Comparison of ENCODE assay signal across 28 cellular contexts in genomic region chr18:1458547-1458946, GRCh38.
"Had no signal": no experiment of that assay in that cellular context is flagged by ENCODE, and none has a peak within 500 bp of the region (broad histone marks: within the 10 kb centered on the region; RNA-seq: fewer than 3 reads in every experiment).

No MANE protein-coding gene starts in this region.

- H3K27ac ChIP-seq: colonic mucosa, coronary artery, dorsolateral prefrontal cortex, epithelial cell of prostate, esophagus muscularis mucosa, esophagus squamous epithelium, foreskin keratinocyte, gastrocnemius medialis, gastroesophageal sphincter, heart left ventricle, heart right ventricle had no signal

- H3K9me3 ChIP-seq: colonic mucosa, esophagus squamous epithelium, gastrocnemius medialis had no signal

- H3K4me3 ChIP-seq: colonic mucosa, coronary artery, dorsolateral prefrontal cortex, esophagus muscularis mucosa, esophagus squamous epithelium, gastrocnemius medialis, gastroesophageal sphincter, heart left ventricle, heart right ventricle had no signal

- H3K4me3 Mint-ChIP-seq: dendritic cell treated with granulocyte-macrophage colony-stimulating factor and Interleukin-4, amounts not matched to agents 40 ng/mL and 50 ng/mL, for 4 days; effector memory CD8-positive, alpha-beta T cell; endodermal cell had no signal

- ATAC-seq: effector memory CD8-positive, alpha-beta T cell; esophagus mucosa; foreskin keratinocyte; gastrocnemius medialis; gastroesophageal sphincter; heart left ventricle; heart right ventricle had no signal

- H3K4me1 Mint-ChIP-seq: endodermal cell had no signal

- H3K36me3 ChIP-seq: colonic mucosa, esophagus muscularis mucosa, esophagus squamous epithelium, gastrocnemius medialis, gastroesophageal sphincter, heart left ventricle, heart right ventricle had no signal

- DNase-seq: colonic mucosa; cortex of kidney; dermis blood vessel endothelial cell; dorsolateral prefrontal cortex; effector CD4-positive, alpha-beta T cell; effector CD8-positive, alpha-beta T cell; effector memory CD4-positive, alpha-beta T cell; effector memory CD8-positive, alpha-beta T cell; endodermal cell; erythroblast; esophagus squamous epithelium; foreskin fibroblast; foreskin keratinocyte; foreskin melanocyte; gastrocnemius medialis; glutamatergic neuron; head of caudate nucleus; heart left ventricle; heart right ventricle had no signal

- H3K27ac Mint-ChIP-seq: dendritic cell treated with granulocyte-macrophage colony-stimulating factor and Interleukin-4, amounts not matched to agents 40 ng/mL and 50 ng/mL, for 4 days; effector memory CD8-positive, alpha-beta T cell; endodermal cell had no signal

- H3K4me1 ChIP-seq: colonic mucosa, esophagus muscularis mucosa, esophagus squamous epithelium, foreskin keratinocyte, gastrocnemius medialis, gastroesophageal sphincter, heart left ventricle, heart right ventricle had no signal

- H3K27me3 ChIP-seq: colonic mucosa, dorsolateral prefrontal cortex, esophagus muscularis mucosa, esophagus squamous epithelium, foreskin keratinocyte, gastrocnemius medialis, gastroesophageal sphincter, heart left ventricle, heart right ventricle had no signal

- FAIRE-seq: colon, endometrium, endothelial cell of umbilical vein had no signal

- H3K27me3 Mint-ChIP-seq: dendritic cell treated with granulocyte-macrophage colony-stimulating factor and Interleukin-4, amounts not matched to agents 40 ng/mL and 50 ng/mL, for 4 days; effector memory CD8-positive, alpha-beta T cell had no signal
